ENCODE assay signal across 36 cellular contexts in genomic region chr10:127467793-127468192, GRCh38.
"Had no signal": no experiment of that assay in that cellular context is flagged by ENCODE, and none has a peak within 500 bp of the region (broad histone marks: within the 10 kb centered on the region; RNA-seq: fewer than 3 reads in every experiment).

No MANE protein-coding gene starts in this region.

- H3K27me3 ChIP-seq: ascending aorta, cardiac muscle cell had no signal

- DNase-seq: activated B cell treated with CpG ODN at 0.5 μM for 24 hours; activated CD4-positive, alpha-beta memory T cell treated with anti-CD3 and anti-CD28 coated beads, Interleukin-2, amount 10 ng/mL, durations not matched to agents 7 days and 5 days; activated CD4-positive, alpha-beta T cell treated with anti-CD3 and anti-CD28 coated beads for 1 hour; activated CD4-positive, alpha-beta T cell treated with anti-CD3 and anti-CD28 coated beads for 36 hours; activated CD4-positive, alpha-beta T cell treated with anti-CD3 and anti-CD28 coated beads for 48 hours; activated CD4-positive, alpha-beta T cell treated with anti-CD3 and anti-CD28 coated beads, Interleukin-2, amount 10 ng/mL, durations not matched to agents 7 days and 5 days; activated CD4-positive, alpha-beta T cell treated with anti-CD3 and anti-CD28 coated beads, Interleukin-2, amount 50 U/mL, for 48 hours; activated CD8-positive, alpha-beta memory T cell treated with anti-CD3 and anti-CD28 coated beads for 24 hours; activated CD8-positive, alpha-beta memory T cell treated with anti-CD3 and anti-CD28 coated beads, Interleukin-2, amount 10 ng/mL, durations not matched to agents 7 days and 5 days; activated CD8-positive, alpha-beta memory T cell treated with anti-CD3 and anti-CD28 coated beads, Interleukin-2, amount 50 U/mL, for 48 hours; activated CD8-positive, alpha-beta T cell treated with anti-CD3 and anti-CD28 coated beads, Interleukin-2, amount 10 ng/mL, durations not matched to agents 7 days and 5 days; activated effector memory CD4-positive, alpha-beta T cell treated with Interleukin-2 at 50 U/mL for 16 hours; activated gamma-delta T cell; activated naive CD4-positive, alpha-beta T cell treated with anti-CD3 and anti-CD28 coated beads, Interleukin-2, amount 10 ng/mL, durations not matched to agents 7 days and 5 days; activated naive CD4-positive, alpha-beta T cell treated with Interleukin-2 at 50 U/mL for 16 hours; activated naive CD8-positive, alpha-beta T cell treated with anti-CD3 and anti-CD28 coated beads, Interleukin-2, amount 10 ng/mL, durations not matched to agents 7 days and 5 days; activated naive CD8-positive, alpha-beta T cell treated with anti-CD3 and anti-CD28 coated beads, Interleukin-2, amount 50 U/mL, for 24 hours; activated T-cell treated with anti-CD3 and anti-CD28 coated beads, Interleukin-2, amount 50 U/mL, for 24 hours; activated T-cell treated with anti-CD3 and anti-CD28 coated beads, Interleukin-2, amount 50 U/mL, for 48 hours; amygdala; anterior cingulate cortex; caudate nucleus; cerebellar nuclear complex; T-helper 1 cell; T-helper 2 cell; T-helper 9 cell had no signal

- H3K4me3 ChIP-seq: ascending aorta, cardiac muscle cell had no signal

- H3K4me1 Mint-ChIP-seq: activated B cell treated with CpG ODN at 0.5 μM for 24 hours; activated CD4-positive, alpha-beta memory T cell treated with anti-CD3 and anti-CD28 coated beads, Interleukin-2, amount 10 ng/mL, durations not matched to agents 7 days and 5 days; activated CD4-positive, alpha-beta T cell treated with anti-CD3 and anti-CD28 coated beads for 36 hours; activated CD4-positive, alpha-beta T cell treated with anti-CD3 and anti-CD28 coated beads, Interleukin-2, amount 10 ng/mL, durations not matched to agents 7 days and 5 days; activated CD8-positive, alpha-beta memory T cell treated with anti-CD3 and anti-CD28 coated beads, Interleukin-2, amount 10 ng/mL, durations not matched to agents 7 days and 5 days; activated naive CD4-positive, alpha-beta T cell treated with anti-CD3 and anti-CD28 coated beads, Interleukin-2, amount 10 ng/mL, durations not matched to agents 7 days and 5 days; activated naive CD4-positive, alpha-beta T cell treated with anti-CD3 and anti-CD28 coated beads, Interleukin-2, amount 50 U/mL, for 24 hours; activated naive CD8-positive, alpha-beta T cell treated with anti-CD3 and anti-CD28 coated beads, Interleukin-2, amount 10 ng/mL, durations not matched to agents 7 days and 5 days; activated naive CD8-positive, alpha-beta T cell treated with anti-CD3 and anti-CD28 coated beads, Interleukin-2, amount 50 U/mL, for 24 hours; central memory CD8-positive, alpha-beta T cell had no signal

- H3K27ac Mint-ChIP-seq: activated B cell treated with CpG ODN at 0.5 μM for 24 hours; activated CD4-positive, alpha-beta memory T cell treated with anti-CD3 and anti-CD28 coated beads, Interleukin-2, amount 10 ng/mL, durations not matched to agents 7 days and 5 days; activated CD4-positive, alpha-beta T cell treated with anti-CD3 and anti-CD28 coated beads for 36 hours; activated CD4-positive, alpha-beta T cell treated with anti-CD3 and anti-CD28 coated beads, Interleukin-2, amount 10 ng/mL, durations not matched to agents 7 days and 5 days; activated CD8-positive, alpha-beta memory T cell treated with anti-CD3 and anti-CD28 coated beads, Interleukin-2, amount 10 ng/mL, durations not matched to agents 7 days and 5 days; activated CD8-positive, alpha-beta T cell treated with anti-CD3 and anti-CD28 coated beads, Interleukin-2, amount 10 ng/mL, durations not matched to agents 7 days and 5 days; activated naive CD4-positive, alpha-beta T cell treated with anti-CD3 and anti-CD28 coated beads, Interleukin-2, amount 10 ng/mL, durations not matched to agents 7 days and 5 days; activated naive CD4-positive, alpha-beta T cell treated with anti-CD3 and anti-CD28 coated beads, Interleukin-2, amount 50 U/mL, for 24 hours; activated naive CD8-positive, alpha-beta T cell; activated naive CD8-positive, alpha-beta T cell treated with anti-CD3 and anti-CD28 coated beads, Interleukin-2, amount 10 ng/mL, durations not matched to agents 7 days and 5 days; activated naive CD8-positive, alpha-beta T cell treated with anti-CD3 and anti-CD28 coated beads, Interleukin-2, amount 50 U/mL, for 24 hours; activated T-cell treated with anti-CD3 and anti-CD28 coated beads, Interleukin-2, amount 50 U/mL, for 24 hours; activated T-helper 2 cell treated with anti-CD3 and anti-CD28 coated beads, Interferon-gamma antibody, Interleukin-2, Interleukin-4, amounts not matched to agents 10 μg/mL and 5 μg/mL and 100 μg/mL, durations not matched to agents 14 hours and 24 hours and 36 hours; brain; T-helper 1 cell treated with Interleukin-12 subunit alpha and Interleukin-12 subunit beta and Interleukin-4 antibody, amounts not matched to agents 30 μg/mL and 1 μg/mL, for 36 hours; T-helper 2 cell treated with Interferon-gamma antibody and Interleukin-4, amounts not matched to agents 5 μg/mL and 100 μg/mL, for 36 hours had no signal

- H3K27me3 Mint-ChIP-seq: activated B cell treated with CpG ODN at 0.5 μM for 24 hours; activated CD4-positive, alpha-beta memory T cell treated with anti-CD3 and anti-CD28 coated beads, Interleukin-2, amount 10 ng/mL, durations not matched to agents 7 days and 5 days; activated CD4-positive, alpha-beta T cell treated with anti-CD3 and anti-CD28 coated beads, Interleukin-2, amount 10 ng/mL, durations not matched to agents 7 days and 5 days; activated CD8-positive, alpha-beta memory T cell treated with anti-CD3 and anti-CD28 coated beads, Interleukin-2, amount 10 ng/mL, durations not matched to agents 7 days and 5 days; activated naive CD4-positive, alpha-beta T cell treated with anti-CD3 and anti-CD28 coated beads, Interleukin-2, amount 10 ng/mL, durations not matched to agents 7 days and 5 days; activated naive CD8-positive, alpha-beta T cell; activated naive CD8-positive, alpha-beta T cell treated with anti-CD3 and anti-CD28 coated beads, Interleukin-2, amount 10 ng/mL, durations not matched to agents 7 days and 5 days had no signal

- H3K27ac ChIP-seq: ascending aorta, cardiac muscle cell, VCaP had no signal

- H3K4me3 Mint-ChIP-seq: activated B cell treated with CpG ODN at 0.5 μM for 24 hours; activated CD4-positive, alpha-beta memory T cell treated with anti-CD3 and anti-CD28 coated beads, Interleukin-2, amount 10 ng/mL, durations not matched to agents 7 days and 5 days; activated CD4-positive, alpha-beta T cell treated with anti-CD3 and anti-CD28 coated beads for 36 hours; activated CD4-positive, alpha-beta T cell treated with anti-CD3 and anti-CD28 coated beads, Interleukin-2, amount 10 ng/mL, durations not matched to agents 7 days and 5 days; activated CD8-positive, alpha-beta memory T cell treated with anti-CD3 and anti-CD28 coated beads, Interleukin-2, amount 10 ng/mL, durations not matched to agents 7 days and 5 days; activated CD8-positive, alpha-beta T cell treated with anti-CD3 and anti-CD28 coated beads, Interleukin-2, amount 10 ng/mL, durations not matched to agents 7 days and 5 days; activated naive CD4-positive, alpha-beta T cell treated with anti-CD3 and anti-CD28 coated beads, Interleukin-2, amount 10 ng/mL, durations not matched to agents 7 days and 5 days; activated naive CD4-positive, alpha-beta T cell treated with anti-CD3 and anti-CD28 coated beads, Interleukin-2, amount 50 U/mL, for 24 hours; activated naive CD8-positive, alpha-beta T cell; activated naive CD8-positive, alpha-beta T cell treated with anti-CD3 and anti-CD28 coated beads, Interleukin-2, amount 10 ng/mL, durations not matched to agents 7 days and 5 days; activated naive CD8-positive, alpha-beta T cell treated with anti-CD3 and anti-CD28 coated beads, Interleukin-2, amount 50 U/mL, for 24 hours; activated T-cell treated with anti-CD3 and anti-CD28 coated beads, Interleukin-2, amount 50 U/mL, for 24 hours; brain; central memory CD8-positive, alpha-beta T cell; T-helper 1 cell treated with Interleukin-12 subunit alpha and Interleukin-12 subunit beta and Interleukin-4 antibody, amounts not matched to agents 30 μg/mL and 1 μg/mL, for 36 hours; T-helper 2 cell treated with Interferon-gamma antibody and Interleukin-4, amounts not matched to agents 5 μg/mL and 100 μg/mL, for 36 hours had no signal

- H3K4me1 ChIP-seq: ascending aorta had no signal

- H3K9me3 ChIP-seq: ascending aorta had no signal

- H3K9me3 Mint-ChIP-seq: activated B cell treated with CpG ODN at 0.5 μM for 24 hours; activated CD4-positive, alpha-beta memory T cell treated with anti-CD3 and anti-CD28 coated beads, Interleukin-2, amount 10 ng/mL, durations not matched to agents 7 days and 5 days; activated CD4-positive, alpha-beta T cell treated with anti-CD3 and anti-CD28 coated beads, Interleukin-2, amount 10 ng/mL, durations not matched to agents 7 days and 5 days; activated naive CD4-positive, alpha-beta T cell treated with anti-CD3 and anti-CD28 coated beads, Interleukin-2, amount 10 ng/mL, durations not matched to agents 7 days and 5 days; activated naive CD4-positive, alpha-beta T cell treated with anti-CD3 and anti-CD28 coated beads, Interleukin-2, amount 50 U/mL, for 24 hours; activated naive CD8-positive, alpha-beta T cell treated with anti-CD3 and anti-CD28 coated beads, Interleukin-2, amount 10 ng/mL, durations not matched to agents 7 days and 5 days; activated naive CD8-positive, alpha-beta T cell treated with anti-CD3 and anti-CD28 coated beads, Interleukin-2, amount 50 U/mL, for 24 hours; activated T-cell treated with anti-CD3 and anti-CD28 coated beads, Interleukin-2, amount 50 U/mL, for 24 hours; activated T-helper 2 cell treated with anti-CD3 and anti-CD28 coated beads, Interferon-gamma antibody, Interleukin-2, Interleukin-4, amounts not matched to agents 10 μg/mL and 5 μg/mL and 100 μg/mL, durations not matched to agents 14 hours and 24 hours and 36 hours; central memory CD8-positive, alpha-beta T cell; T-helper 1 cell treated with Interleukin-12 subunit alpha and Interleukin-12 subunit beta and Interleukin-4 antibody, amounts not matched to agents 30 μg/mL and 1 μg/mL, for 36 hours; T-helper 2 cell treated with Interferon-gamma antibody and Interleukin-4, amounts not matched to agents 5 μg/mL and 100 μg/mL, for 36 hours had no signal

- H3K36me3 ChIP-seq: ascending aorta, cardiac muscle cell had no signal

- H3K36me3 Mint-ChIP-seq: activated CD8-positive, alpha-beta memory T cell treated with anti-CD3 and anti-CD28 coated beads, Interleukin-2, amount 10 ng/mL, durations not matched to agents 7 days and 5 days; activated naive CD4-positive, alpha-beta T cell treated with anti-CD3 and anti-CD28 coated beads, Interleukin-2, amount 10 ng/mL, durations not matched to agents 7 days and 5 days; activated naive CD4-positive, alpha-beta T cell treated with anti-CD3 and anti-CD28 coated beads, Interleukin-2, amount 50 U/mL, for 24 hours; activated naive CD8-positive, alpha-beta T cell; activated naive CD8-positive, alpha-beta T cell treated with anti-CD3 and anti-CD28 coated beads, Interleukin-2, amount 10 ng/mL, durations not matched to agents 7 days and 5 days; brain had no signal

- ATAC-seq: activated CD4-positive, alpha-beta T cell treated with anti-CD3 and anti-CD28 coated beads for 36 hours; activated CD8-positive, alpha-beta memory T cell treated with anti-CD3 and anti-CD28 coated beads, Interleukin-2, amount 10 ng/mL, durations not matched to agents 7 days and 5 days; activated CD8-positive, alpha-beta T cell treated with anti-CD3 and anti-CD28 coated beads, Interleukin-2, amount 10 ng/mL, durations not matched to agents 7 days and 5 days; activated naive CD8-positive, alpha-beta T cell treated with anti-CD3 and anti-CD28 coated beads, Interleukin-2, amount 50 U/mL, for 24 hours had no signal
